ENCODE assay signal across 1 cellular context in genomic region chr6:159730277-159730676, GRCh38.
TF ChIP-seq lines count a peak whose summit lies in the region.

No MANE protein-coding gene starts in this region.

TF ChIP-seq in WTC11, 78 proteins besides CTCF, POLR2A, EP300 and RAD21 (continued from another document):
- no peak for TF ChIP-seq PRDM15 (CRISPR knock-in tag; IDR thresholded peaks at IDR 0.05)
- no peak for TF ChIP-seq AFF4 (CRISPR knock-in tag; IDR thresholded peaks at IDR 0.05; ENCODE audit: borderline replicate concordance)
- no peak for TF ChIP-seq HMGXB4 (CRISPR knock-in tag; IDR thresholded peaks at IDR 0.05)
- TF ChIP-seq ZNF263 (CRISPR knock-in tag; IDR thresholded peaks at IDR 0.05; ENCODE audit: low read depth) = no peak
- TF ChIP-seq, protein P1, sequence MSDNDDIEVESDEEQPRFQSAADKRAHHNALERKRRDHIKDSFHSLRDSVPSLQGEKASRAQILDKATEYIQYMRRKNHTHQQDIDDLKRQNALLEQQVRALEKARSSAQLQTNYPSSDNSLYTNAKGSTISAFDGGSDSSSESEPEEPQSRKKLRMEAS (CRISPR knock-in tag; IDR thresholded peaks at IDR 0.05) = no peak
- TF ChIP-seq FOXP4 (CRISPR knock-in tag; IDR thresholded peaks at IDR 0.05) = no peak
- TF ChIP-seq CREM (CRISPR knock-in tag; IDR thresholded peaks at IDR 0.05) = no peak
- TF ChIP-seq ZNF532 (CRISPR knock-in tag; IDR thresholded peaks at IDR 0.05; ENCODE audit: borderline replicate concordance) = no peak
- no peak for TF ChIP-seq ATF1 (CRISPR knock-in tag; IDR thresholded peaks at IDR 0.05)
- no peak for TF ChIP-seq RORB (CRISPR knock-in tag; IDR thresholded peaks at IDR 0.05)
- TF ChIP-seq GABPB1 (CRISPR knock-in tag; IDR thresholded peaks at IDR 0.05) = no peak
- TF ChIP-seq, protein P2, sequence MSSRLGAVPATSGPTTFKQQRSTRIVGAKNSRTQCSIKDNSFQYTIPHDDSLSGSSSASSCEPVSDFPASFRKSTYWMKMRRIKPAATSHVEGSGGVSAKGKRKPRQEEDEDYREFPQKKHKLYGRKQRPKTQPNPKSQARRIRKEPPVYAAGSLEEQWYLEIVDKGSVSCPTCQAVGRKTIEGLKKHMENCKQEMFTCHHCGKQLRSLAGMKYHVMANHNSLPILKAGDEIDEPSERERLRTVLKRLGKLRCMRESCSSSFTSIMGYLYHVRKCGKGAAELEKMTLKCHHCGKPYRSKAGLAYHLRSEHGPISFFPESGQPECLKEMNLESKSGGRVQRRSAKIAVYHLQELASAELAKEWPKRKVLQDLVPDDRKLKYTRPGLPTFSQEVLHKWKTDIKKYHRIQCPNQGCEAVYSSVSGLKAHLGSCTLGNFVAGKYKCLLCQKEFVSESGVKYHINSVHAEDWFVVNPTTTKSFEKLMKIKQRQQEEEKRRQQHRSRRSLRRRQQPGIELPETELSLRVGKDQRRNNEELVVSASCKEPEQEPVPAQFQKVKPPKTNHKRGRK (CRISPR knock-in tag; IDR thresholded peaks at IDR 0.05; ENCODE audit: borderline replicate concordance) = no peak
- no peak for TF ChIP-seq ZNF396 (CRISPR knock-in tag; IDR thresholded peaks at IDR 0.05; ENCODE audit: borderline replicate concordance)
- no peak for TF ChIP-seq ZNF671 (CRISPR knock-in tag; IDR thresholded peaks at IDR 0.05)
TF ChIP-seq in WTC11: peak in this region for 0.
